Comparison of ENCODE assay signal across 8 cellular contexts in the genomic region with DNA sequence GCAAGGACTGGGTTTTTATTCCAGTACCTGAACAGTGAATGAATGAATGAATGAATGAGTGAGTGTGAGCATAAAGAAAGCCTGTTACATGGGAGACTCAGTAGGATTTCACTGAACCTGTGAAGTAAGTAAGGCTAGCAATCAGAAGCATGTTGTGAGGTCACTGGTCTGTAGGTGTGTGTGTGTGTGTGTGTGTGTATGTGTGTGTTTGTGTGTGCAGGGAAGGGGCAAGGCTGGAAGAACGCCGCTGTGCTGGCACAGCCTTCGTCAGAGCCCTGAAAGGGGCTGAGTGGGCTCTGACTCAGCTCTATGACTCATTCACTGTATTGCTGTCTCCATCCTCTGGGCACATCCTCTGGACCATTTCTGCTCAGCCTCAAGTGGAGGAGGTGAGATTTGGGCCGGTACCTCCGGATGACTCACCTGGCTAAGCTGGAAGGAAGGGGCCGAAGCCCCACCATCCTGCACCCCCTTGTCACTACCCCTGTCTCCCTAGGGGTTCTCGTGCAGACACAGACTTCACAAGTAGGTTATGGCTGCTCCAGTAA. TPM values are rescaled to one million over a fixed set of nuclear protein-coding genes. Genes with fewer than 3 reads are reported as not detected.
DNase-seq lines count a peak whose midpoint lies in the region; ATAC-seq and TF ChIP-seq lines count a peak whose summit lies in the region.

No MANE protein-coding gene starts in this region.

- DNase-seq in CD14-positive monocyte (ENCODE audit: low spot score) = peak; percentile 87
- DNase-seq in NCI-H460 (ENCODE audit: extremely low read depth, low read depth) = peak; percentile 79
- no peak for DNase-seq in activated naive CD8-positive, alpha-beta T cell treated with anti-CD3 and anti-CD28 coated beads, Interleukin-2, amount 10 ng/mL, durations not matched to agents 7 days and 5 days
- peak; percentile 75 for DNase-seq in myocyte (ENCODE audit: low read depth)
- no peak for DNase-seq in iPS-NIHi11 (ENCODE audit: low spot score)
- DNase-seq in NCI-H1048 (lab: John Stamatoyannopoulos, UW) = no peak
- DNase-seq in AML-193 (lab: John Stamatoyannopoulos, UW) = no peak

- peaks cover 0 to 8% (median 0%) of the 10 kb centered on the region in 7 donors for H3K9me3 Mint-ChIP-seq in CD14-positive monocyte
- no peaks in the 10 kb centered on the region for H3K9me3 Mint-ChIP-seq in activated naive CD8-positive, alpha-beta T cell treated with anti-CD3 and anti-CD28 coated beads, Interleukin-2, amount 10 ng/mL, durations not matched to agents 7 days and 5 days

- peak; percentile 41 for ATAC-seq in activated naive CD8-positive, alpha-beta T cell treated with anti-CD3 and anti-CD28 coated beads, Interleukin-2, amount 10 ng/mL, durations not matched to agents 7 days and 5 days (ENCODE audit: low read depth)
- ATAC-seq in GM19023 (IDR thresholded peaks at IDR 0.05; ENCODE audit: unreplicated experiment) = no peak

- TF ChIP-seq CTCF in CD14-positive monocyte (IDR thresholded peaks at IDR 0.05) = no peak

- peaks cover 28 to 40% (median 30%) of the 10 kb centered on the region in 3 donors for H3K27me3 Mint-ChIP-seq in CD14-positive monocyte (ENCODE audit: low read depth in 3 of 3)
- H3K27me3 Mint-ChIP-seq in activated naive CD8-positive, alpha-beta T cell treated with anti-CD3 and anti-CD28 coated beads, Interleukin-2, amount 10 ng/mL, durations not matched to agents 7 days and 5 days = peaks cover 22% of the 10 kb centered on the region

- H3K4me1 Mint-ChIP-seq in CD14-positive monocyte = peaks cover 32% of the 10 kb centered on the region
- H3K4me1 Mint-ChIP-seq in activated naive CD8-positive, alpha-beta T cell treated with anti-CD3 and anti-CD28 coated beads, Interleukin-2, amount 10 ng/mL, durations not matched to agents 7 days and 5 days = peaks cover 27% of the 10 kb centered on the region

- POLR2A ChIA-PET in activated naive CD8-positive, alpha-beta T cell treated with anti-CD3 and anti-CD28 coated beads, Interleukin-2, amount 10 ng/mL, durations not matched to agents 7 days and 5 days (lab: Charles Lee) = no interaction called here

- peak overlapping the region in 3 of 7 donors; percentile 1 to 77 (median 46) for H3K27ac Mint-ChIP-seq in CD14-positive monocyte
- peak overlapping the region; percentile 24 for H3K27ac Mint-ChIP-seq in activated naive CD8-positive, alpha-beta T cell treated with anti-CD3 and anti-CD28 coated beads, Interleukin-2, amount 10 ng/mL, durations not matched to agents 7 days and 5 days

- intact Hi-C loops in CD14-positive monocyte (cut with micrococcal nuclease) = no loop called here

- peaks cover 0 to 6% of the 10 kb centered on the region in 2 donors for H3K36me3 Mint-ChIP-seq in CD14-positive monocyte
- H3K36me3 Mint-ChIP-seq in activated naive CD8-positive, alpha-beta T cell treated with anti-CD3 and anti-CD28 coated beads, Interleukin-2, amount 10 ng/mL, durations not matched to agents 7 days and 5 days = no peaks in the 10 kb centered on the region

- peak overlapping the region in 1 of 2 donors; percentile 43 for H3K4me3 Mint-ChIP-seq in CD14-positive monocyte
- no peak overlapping the region for H3K4me3 Mint-ChIP-seq in activated naive CD8-positive, alpha-beta T cell treated with anti-CD3 and anti-CD28 coated beads, Interleukin-2, amount 10 ng/mL, durations not matched to agents 7 days and 5 days

RNA-seq across cellular contexts. Expression of gene MRPL33, which starts 51.4 kb away (rescaled TPM):
- 100 to 1,000 TPM; 331 to 341 TPM for polyA plus RNA-seq in CD14-positive monocyte
- 248 and 320 TPM in 2 replicates for total RNA-seq in NCI-H460 (2014; rRNA removed; shearing (Covaris generic))
- polyA plus RNA-seq in NCI-H460 (2014; cell fraction: nucleus; rRNA removed) = 93.5 and 199 TPM in 2 replicates
- total RNA-seq in activated naive CD8-positive, alpha-beta T cell treated with anti-CD3 and anti-CD28 coated beads, Interleukin-2, amount 10 ng/mL, durations not matched to agents 7 days and 5 days = 10 to 100 TPM; 47.7 to 50.3 TPM
- total RNA-seq in myocyte = 126 and 134 TPM in 2 replicates
- polyA plus RNA-seq in myocyte (2012) = 210 TPM

RNA-seq across cellular contexts. Expression of gene SLC4A1AP, which starts 56.4 kb away (rescaled TPM):
- polyA plus RNA-seq in CD14-positive monocyte = 10 to 100 TPM; 18.3 to 24.9 TPM
- 37.4 and 42.4 TPM in 2 replicates for total RNA-seq in NCI-H460 (2014; rRNA removed; shearing (Covaris generic))
- polyA plus RNA-seq in NCI-H460 (2014; cell fraction: nucleus; rRNA removed) = 17.7 and 23.8 TPM in 2 replicates
- 10 to 100 TPM; 25.1 to 27.4 TPM for total RNA-seq in activated naive CD8-positive, alpha-beta T cell treated with anti-CD3 and anti-CD28 coated beads, Interleukin-2, amount 10 ng/mL, durations not matched to agents 7 days and 5 days
- 34.7 and 41.2 TPM in 2 replicates for total RNA-seq in myocyte
- 18.0 TPM for polyA plus RNA-seq in myocyte (2012)

RNA-seq across cellular contexts. Expression of gene SUPT7L, which starts 56.7 kb away (rescaled TPM):
- 10 to 100 TPM; 10.7 to 12.2 TPM for polyA plus RNA-seq in CD14-positive monocyte
- total RNA-seq in NCI-H460 (2014; rRNA removed; shearing (Covaris generic)) = 39.6 and 42.2 TPM in 2 replicates
- polyA plus RNA-seq in NCI-H460 (2014; cell fraction: nucleus; rRNA removed) = 50.6 and 62.6 TPM in 2 replicates
- 10 to 100 TPM; 42.8 to 43.4 TPM for total RNA-seq in activated naive CD8-positive, alpha-beta T cell treated with anti-CD3 and anti-CD28 coated beads, Interleukin-2, amount 10 ng/mL, durations not matched to agents 7 days and 5 days
- 35.4 and 44.0 TPM in 2 replicates for total RNA-seq in myocyte
- polyA plus RNA-seq in myocyte (2012) = 38.0 TPM

Comparison
In these comparisons a context has a peak if more than half of its experiments do, and no peak if none do; other contexts are left out.
1. DNase-seq: peak in CD14-positive monocyte (single experiment), NCI-H460 (single experiment) and myocyte (single experiment); none in activated naive CD8-positive, alpha-beta T cell treated with anti-CD3 and anti-CD28 coated beads, Interleukin-2, amount 10 ng/mL, durations not matched to agents 7 days and 5 days (single experiment), iPS-NIHi11 (single experiment), NCI-H1048 (single experiment) and AML-193 (0 of 2).